Comparison of ENCODE assay signal across 19 cellular contexts in genomic region chr10:19932806-19933371, GRCh38.
A peak's percentile ranks its signal among the peaks of the same experiment; 100 is the strongest.
DNase-seq lines count a peak whose midpoint lies in the region; ATAC-seq and TF ChIP-seq lines count a peak whose summit lies in the region.
"Had no signal": no experiment of that assay in that cellular context is flagged by ENCODE, and none has a peak within 500 bp of the region (broad histone marks: within the 10 kb centered on the region; RNA-seq: fewer than 3 reads in every experiment).

No MANE protein-coding gene starts in this region.

- H3K4me1 ChIP-seq in left ventricle myocardium inferior (peaks cover 36% of the 10 kb centered on the region), right lobe of liver (peaks cover 0 to 42% (median 12%) of the 10 kb centered on the region in 4 donors), thyroid gland (peaks cover 17 to 18% of the 10 kb centered on the region in 2 donors), left lung (peaks cover 13 to 31% of the 10 kb centered on the region in 2 donors)

- H3K36me3 Mint-ChIP-seq in CD4-positive, alpha-beta T cell (ENCODE audit: low read depth), result no peaks in the 10 kb centered on the region
- H3K36me3 Mint-ChIP-seq: CD4-positive, CD25-positive, alpha-beta regulatory T cell had no signal

- no peak for TF ChIP-seq CTCF in left ventricle myocardium inferior (IDR thresholded peaks at IDR 0.05; ENCODE audit: borderline replicate concordance)
- no peak for TF ChIP-seq CTCF in right lobe of liver (IDR thresholded peaks at IDR 0.05)
- TF ChIP-seq CTCF in thyroid gland (IDR thresholded peaks at IDR 0.05), result no peak
- no peak for TF ChIP-seq CTCF in left lung (IDR thresholded peaks at IDR 0.05)
- TF ChIP-seq CTCF in CD4-positive, alpha-beta T cell (IDR thresholded peaks at IDR 0.05), result no peak

- POLR2A ChIA-PET in CD4-positive, alpha-beta T cell (lab: Charles Lee), result no interaction called here

- CTCF ChIA-PET in CD4-positive, alpha-beta T cell (lab: Charles Lee), result no interaction called here

- H3K27ac ChIP-seq in left ventricle myocardium inferior (replicated peaks) (peak overlapping the region; percentile 83), right lobe of liver (peak overlapping the region; percentile 63 to 82 (median 78)), thyroid gland (peak overlapping the region in 2 of 3 donors; percentile 58 to 71), left lung (no peak overlapping the region)
- no peak overlapping the region for H3K27ac ChIP-seq in CD4-positive, alpha-beta T cell (ENCODE audit: low read depth, low read length)

- no peaks in the 10 kb centered on the region for H3K27me3 ChIP-seq in left ventricle myocardium inferior (ENCODE audit: low read depth)
- H3K27me3 ChIP-seq in right lobe of liver, result no peaks in the 10 kb centered on the region
- no peaks in the 10 kb centered on the region for H3K27me3 ChIP-seq in thyroid gland
- no peaks in the 10 kb centered on the region for H3K27me3 ChIP-seq in left lung
- H3K27me3 ChIP-seq in CD4-positive, alpha-beta T cell (ENCODE audit: control insufficient read depth, insufficient read depth, low read length), result no peaks in the 10 kb centered on the region

- H3K36me3 ChIP-seq in left ventricle myocardium inferior, result no peaks in the 10 kb centered on the region
- no peaks in the 10 kb centered on the region for H3K36me3 ChIP-seq in right lobe of liver
- no peaks in the 10 kb centered on the region for H3K36me3 ChIP-seq in thyroid gland
- no peaks in the 10 kb centered on the region for H3K36me3 ChIP-seq in left lung

- no peak for TF ChIP-seq POLR2A in right lobe of liver (IDR thresholded peaks at IDR 0.05)
- no peak for TF ChIP-seq POLR2A in thyroid gland (IDR thresholded peaks at IDR 0.05)

- H3K27ac Mint-ChIP-seq in CD4-positive, alpha-beta T cell, result no peak overlapping the region
- H3K27ac Mint-ChIP-seq: B cell had no signal

- no peak overlapping the region for H3K4me3 Mint-ChIP-seq in CD4-positive, alpha-beta T cell
- H3K4me3 Mint-ChIP-seq: B cell; CD4-positive, CD25-positive, alpha-beta regulatory T cell had no signal

- DNase-seq in left ventricle myocardium inferior, result no peak
- no peak for DNase-seq in cardiac septum (ENCODE audit: low spot score)
- no peak for DNase-seq in right lobe of liver
- no peak for DNase-seq in thyroid gland
- DNase-seq in activated CD4-positive, alpha-beta T cell treated with anti-CD3 and anti-CD28 coated beads for 1 hour, result no peak
- no peak for DNase-seq in left lung
- no peak for DNase-seq in LoVo (ENCODE audit: low spot score)
- no peak for DNase-seq in CD4-positive, alpha-beta T cell
- DNase-seq: 8988T; CD4-positive, CD25-positive, alpha-beta regulatory T cell; GF-D8; GOT3; NCI-H1105; NCI-H1694; NCI-H2081 treated with DMSO at 0.1 percent for 48 hours; NK-92 treated with Interleukin-12 subunit alpha and Interleukin-12 subunit beta, amount 100 ng/mL, for 24 hours; OCI-M1; SHP77 had no signal

- H3K9me3 Mint-ChIP-seq in CD4-positive, alpha-beta T cell, result peaks cover 3% of the 10 kb centered on the region

- no peak overlapping the region for H3K4me3 ChIP-seq in left ventricle myocardium inferior
- no peak overlapping the region for H3K4me3 ChIP-seq in right lobe of liver
- no peak overlapping the region for H3K4me3 ChIP-seq in thyroid gland (replicated peaks in 1 of 3)
- no peak overlapping the region for H3K4me3 ChIP-seq in left lung

- WGBS in right lobe of liver (ENCODE audit: insufficient coverage, low coverage, low lambda C conversion rate, missing lambda C conversion rate), result 31% methylated on average over 5 of the region's 5 CpGs
- WGBS in thyroid gland, 2 donors, result 90 to 94% methylated on average over 5 of the region's 5 CpGs

- ATAC-seq in right lobe of liver, result peak; percentile 34 to 71 (median 58)
- no peak for ATAC-seq in left lung
- ATAC-seq in CD4-positive, alpha-beta T cell (ENCODE audit: poor library complexity), result no peak

- no peaks in the 10 kb centered on the region for H3K9me3 ChIP-seq in left ventricle myocardium inferior (replicated peaks)
- no peaks in the 10 kb centered on the region for H3K9me3 ChIP-seq in right lobe of liver
- no peaks in the 10 kb centered on the region for H3K9me3 ChIP-seq in thyroid gland
- no peaks in the 10 kb centered on the region for H3K9me3 ChIP-seq in left lung
- no peaks in the 10 kb centered on the region for H3K9me3 ChIP-seq in CD4-positive, alpha-beta T cell (ENCODE audit: control insufficient read depth, low read length)

- H3K4me1 Mint-ChIP-seq in CD4-positive, alpha-beta T cell (ENCODE audit: low read depth), result no peaks in the 10 kb centered on the region
- H3K4me1 Mint-ChIP-seq: CD4-positive, CD25-positive, alpha-beta regulatory T cell had no signal

- no peaks in the 10 kb centered on the region for H3K27me3 Mint-ChIP-seq in CD4-positive, alpha-beta T cell
- H3K27me3 Mint-ChIP-seq: B cell; CD4-positive, CD25-positive, alpha-beta regulatory T cell had no signal

- intact Hi-C loops in left ventricle myocardium inferior (cut with micrococcal nuclease), result no loop called here
- intact Hi-C loops in cardiac septum (cut with DNase I), result loop anchor here (5.0 kb wide), 1 partner anchor 116 kb away; the partner anchor contains the start of gene PLXDC2
- intact Hi-C loops in right lobe of liver (cut with DNase I), result no loop called here
- intact Hi-C loops in thyroid gland (cut with DNase I), result loop anchor here (10.0 kb wide), 1 partner anchor 108 kb away; no protein-coding TSS in a partner anchor
- intact Hi-C loops in left lung (cut with DNase I), result no loop called here
- intact Hi-C loops in CD4-positive, alpha-beta T cell (cut with DNase I, micrococcal nuclease), result no loop called here

Comparison
In these comparisons a context has a peak if more than half of its experiments do, and no peak if none do; other contexts are left out.
1. intact Hi-C loops: an anchor here in cardiac septum (5.0 kb wide) and thyroid gland (10.0 kb wide); none called in left ventricle myocardium inferior, right lobe of liver, left lung and CD4-positive, alpha-beta T cell.
2. H3K27ac ChIP-seq: peak in left ventricle myocardium inferior (single experiment), right lobe of liver (3 of 3) and thyroid gland (2 of 3); none in left lung (0 of 2) and CD4-positive, alpha-beta T cell (single experiment).
3. ATAC-seq: peak in right lobe of liver (4 of 4); none in left lung (single experiment) and CD4-positive, alpha-beta T cell (single experiment).